In the genomic region with DNA sequence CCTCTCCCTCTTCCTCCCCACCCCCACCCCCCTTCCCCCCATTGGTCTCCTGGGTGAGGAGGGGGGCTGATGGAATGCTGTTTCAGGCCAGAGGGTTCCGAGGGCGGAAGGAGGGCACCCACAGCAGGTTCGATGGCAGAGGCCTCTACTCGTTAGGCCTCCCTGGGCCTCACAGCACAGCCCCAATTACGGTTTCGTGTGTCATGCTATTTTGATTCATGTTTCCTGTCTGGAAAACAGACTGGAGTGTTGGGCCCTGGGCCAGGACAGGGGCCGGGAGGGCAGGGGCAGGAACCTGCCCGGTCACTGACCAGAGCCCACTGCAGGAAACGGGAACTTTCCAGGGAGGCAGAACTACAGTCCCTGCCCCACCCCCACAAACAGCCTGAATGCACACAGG, we compare ENCODE assay signal across 1 cellular context.
TF ChIP-seq lines count a peak whose summit lies in the region.

No MANE protein-coding gene starts in this region.

TF ChIP-seq in GM23338, 12 proteins besides CTCF, POLR2A, EP300 and RAD21 (continued from another document):
- TF ChIP-seq ZNF462 (CRISPR knock-in tag; IDR thresholded peaks at IDR 0.05): no peak
TF ChIP-seq in GM23338: peak in this region for 0.
